In the genomic region with DNA sequence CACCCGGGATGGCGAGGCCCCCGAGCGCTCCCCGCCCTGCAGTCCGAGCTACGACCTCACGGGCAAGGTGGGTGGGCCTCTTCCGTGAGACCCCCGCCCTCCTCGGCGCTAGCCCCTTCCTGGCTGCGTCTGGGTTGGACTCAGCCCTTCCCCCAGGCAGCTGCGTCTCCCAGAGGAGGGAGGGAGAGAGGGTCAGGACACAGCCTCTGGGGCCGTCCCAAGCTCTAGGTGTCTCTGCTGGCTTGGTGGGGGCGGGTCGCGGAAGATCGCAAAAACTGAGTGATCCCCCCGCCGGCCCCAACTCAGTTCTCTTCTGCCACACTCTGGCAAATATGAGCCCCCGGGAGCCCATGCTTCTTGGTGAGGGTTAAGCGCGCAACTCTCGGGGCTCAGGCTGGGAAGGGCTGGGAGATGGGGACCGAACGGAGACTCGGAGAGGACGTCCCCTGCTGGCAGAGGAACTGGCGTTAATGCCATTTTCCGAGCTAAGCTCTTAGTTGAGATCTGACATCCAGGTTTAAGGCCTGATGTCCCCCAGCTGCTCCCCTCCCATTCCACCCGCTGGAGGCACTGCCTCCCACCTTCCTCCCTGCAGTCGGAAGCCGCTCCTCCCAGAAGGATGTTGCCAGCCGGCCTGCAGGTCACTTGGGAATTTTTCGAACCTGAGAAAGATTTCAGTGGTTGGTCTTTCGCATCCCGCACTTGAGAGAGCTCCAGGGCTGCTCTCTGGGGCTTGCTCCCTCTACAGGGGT, we compare ENCODE assay signal across 8 cellular contexts. TPM values are rescaled to one million over a fixed set of nuclear protein-coding genes. Genes with fewer than 3 reads are reported as not detected.
DNase-seq lines count a peak whose midpoint lies in the region; ATAC-seq lines count a peak whose summit lies in the region.

No MANE protein-coding gene starts in this region.

- peak overlapping the region in 1 of 2 donors; percentile 66 for H3K27ac Mint-ChIP-seq in activated naive CD4-positive, alpha-beta T cell treated with anti-CD3 and anti-CD28 coated beads, Interleukin-2, amount 50 U/mL, for 72 hours

- H3K27ac ChIP-seq in iPS DF 6.9 (ENCODE audit: low read length), result no peak overlapping the region

- H3K4me3 ChIP-seq in iPS DF 6.9 (ENCODE audit: low read length), result peak overlapping the region; percentile 59; the same call in 1 of the 2 replicates

- H3K36me3 ChIP-seq in iPS DF 6.9 (ENCODE audit: control insufficient read depth, insufficient read depth, low read length), result no peaks in the 10 kb centered on the region

- peak; percentile 19 to 45 for ATAC-seq in activated naive CD4-positive, alpha-beta T cell treated with anti-CD3 and anti-CD28 coated beads, Interleukin-2, amount 50 U/mL, for 72 hours
- no peak for ATAC-seq in GM21529 (IDR thresholded peaks at IDR 0.05; ENCODE audit: unreplicated experiment)
- ATAC-seq in HG02571 (IDR thresholded peaks at IDR 0.05; ENCODE audit: unreplicated experiment), result no peak

- DNase-seq in SIG-M5 treated with dmso at 0.1 percent for 504 hours (lab: John Stamatoyannopoulos, UW; ENCODE audit: unreplicated experiment), result peak; percentile 64
- no peak for DNase-seq in SIG-M5 (lab: John Stamatoyannopoulos, UW)
- peak; percentile 88 to 96 for DNase-seq in NCI-H524 (lab: John Stamatoyannopoulos, UW)
- peak in 1 of 2 donors; percentile 58 for DNase-seq in activated naive CD4-positive, alpha-beta T cell treated with anti-CD3 and anti-CD28 coated beads, Interleukin-2, amount 50 U/mL, for 72 hours (ENCODE audit: low spot score in 2 of 2)
- DNase-seq in iPS DF 6.9 (ENCODE audit: low read depth, low spot score), result no peak
- DNase-seq in stimulated activated CD8-positive, alpha-beta memory T cell treated with anti-CD3 and anti-CD28 coated beads, Interleukin-15, amount 100 ng/mL, for 1 hour (ENCODE audit: low read depth), result peak; percentile 30

- no peaks in the 10 kb centered on the region for H3K36me3 Mint-ChIP-seq in activated naive CD4-positive, alpha-beta T cell treated with anti-CD3 and anti-CD28 coated beads, Interleukin-2, amount 50 U/mL, for 72 hours

- H3K4me1 ChIP-seq in iPS DF 6.9 (ENCODE audit: control insufficient read depth, insufficient read depth, low read length), result 0 out of 2 replicates have a peak, but pooled peaks cover 3% of the 10 kb centered on the region

- no peaks in the 10 kb centered on the region for H3K9me3 Mint-ChIP-seq in activated naive CD4-positive, alpha-beta T cell treated with anti-CD3 and anti-CD28 coated beads, Interleukin-2, amount 50 U/mL, for 72 hours

- no peaks in the 10 kb centered on the region for H3K9me3 ChIP-seq in iPS DF 6.9 (ENCODE audit: control insufficient read depth, insufficient read depth, low read length)

- no CpG with 5 or more reads among the region's 38 CpGs for WGBS in iPS DF 6.9 (ENCODE audit: insufficient coverage, insufficient read length)

- no peaks in the 10 kb centered on the region for H3K27me3 ChIP-seq in iPS DF 6.9 (ENCODE audit: control insufficient read depth, insufficient read depth, low read length)

RNA-seq across cellular contexts. Expression of gene RAB37, which starts 0.4 kb away (rescaled TPM):
- 1 to 10 TPM; 3.4 to 4.0 TPM for total RNA-seq in activated naive CD4-positive, alpha-beta T cell treated with anti-CD3 and anti-CD28 coated beads, Interleukin-2, amount 50 U/mL, for 72 hours

RNA-seq across cellular contexts. Expression of gene NHERF1, which starts 11.0 kb away (rescaled TPM):
- total RNA-seq in activated naive CD4-positive, alpha-beta T cell treated with anti-CD3 and anti-CD28 coated beads, Interleukin-2, amount 50 U/mL, for 72 hours, result 100 to 1,000 TPM in 1 of 2 donors, 10 to 100 TPM in 1; 59.0 to 114 TPM

RNA-seq across cellular contexts. Expression of gene CD300LF, which starts 24.8 kb away (rescaled TPM):
- total RNA-seq in activated naive CD4-positive, alpha-beta T cell treated with anti-CD3 and anti-CD28 coated beads, Interleukin-2, amount 50 U/mL, for 72 hours, result not detected

RNA-seq across cellular contexts. Expression of gene NAT9, which starts 38.7 kb away (rescaled TPM):
- 10 to 100 TPM; 38.2 to 57.2 TPM for total RNA-seq in activated naive CD4-positive, alpha-beta T cell treated with anti-CD3 and anti-CD28 coated beads, Interleukin-2, amount 50 U/mL, for 72 hours

Comparison
In these comparisons a context has a peak if more than half of its experiments do, and no peak if none do; other contexts are left out.
1. DNase-seq: peak in SIG-M5 treated with dmso at 0.1 percent for 504 hours (single experiment), NCI-H524 (2 of 2) and stimulated activated CD8-positive, alpha-beta memory T cell treated with anti-CD3 and anti-CD28 coated beads, Interleukin-15, amount 100 ng/mL, for 1 hour (single experiment); none in SIG-M5 (single experiment) and iPS DF 6.9 (single experiment).
2. ATAC-seq: peak in activated naive CD4-positive, alpha-beta T cell treated with anti-CD3 and anti-CD28 coated beads, Interleukin-2, amount 50 U/mL, for 72 hours (2 of 2); none in GM21529 (single experiment) and HG02571 (single experiment).